Comparison of ENCODE assay signal across 8 cellular contexts in the genomic region with DNA sequence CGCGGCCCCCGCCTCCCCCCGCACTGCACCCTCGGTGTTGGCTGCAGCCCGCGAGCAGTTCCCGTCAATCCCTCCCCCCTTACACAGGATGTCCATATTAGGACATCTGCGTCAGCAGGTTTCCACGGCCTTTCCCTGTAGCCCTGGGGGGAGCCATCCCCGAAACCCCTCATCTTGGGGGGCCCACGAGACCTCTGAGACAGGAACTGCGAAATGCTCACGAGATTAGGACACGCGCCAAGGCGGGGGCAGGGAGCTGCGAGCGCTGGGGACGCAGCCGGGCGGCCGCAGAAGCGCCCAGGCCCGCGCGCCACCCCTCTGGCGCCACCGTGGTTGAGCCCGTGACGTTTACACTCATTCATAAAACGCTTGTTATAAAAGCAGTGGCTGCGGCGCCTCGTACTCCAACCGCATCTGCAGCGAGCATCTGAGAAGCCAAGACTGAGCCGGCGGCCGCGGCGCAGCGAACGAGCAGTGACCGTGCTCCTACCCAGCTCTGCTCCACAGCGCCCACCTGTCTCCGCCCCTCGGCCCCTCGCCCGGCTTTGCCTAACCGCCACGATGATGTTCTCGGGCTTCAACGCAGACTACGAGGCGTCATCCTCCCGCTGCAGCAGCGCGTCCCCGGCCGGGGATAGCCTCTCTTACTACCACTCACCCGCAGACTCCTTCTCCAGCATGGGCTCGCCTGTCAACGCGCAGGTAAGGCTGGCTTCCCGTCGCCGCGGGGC. TPM values are rescaled to one million over a fixed set of nuclear protein-coding genes. Genes with fewer than 3 reads are reported as not detected.
DNase-seq lines count a peak whose midpoint lies in the region; ATAC-seq and TF ChIP-seq lines count a peak whose summit lies in the region.

TSS of gene FOS (plus strand) at position 407 of the 731 bp plus-strand sequence. CDS start at position 562, 155 bp downstream.

- H3K4me1 ChIP-seq in PC-3 (ENCODE audit: insufficient read depth, low read length) (peaks cover 16% of the 10 kb centered on the region; the same call in 1 of the 2 replicates), mucosa of rectum (ENCODE audit: control insufficient read depth in 2 of 2, insufficient read depth in 2 of 2, low read length in 2 of 2) (peaks cover 53 to 65% of the 10 kb centered on the region in 2 donors)

- peaks cover 12% of the 10 kb centered on the region; the same call in 1 of the 2 replicates for H3K36me3 ChIP-seq in PC-3 (ENCODE audit: low read depth, low read length)
- peaks cover 15 to 18% of the 10 kb centered on the region in 2 donors for H3K36me3 ChIP-seq in mucosa of rectum (ENCODE audit: control insufficient read depth in 2 of 2, insufficient read depth in 2 of 2, low read length in 2 of 2)

- H3K4me2 ChIP-seq in PC-3 (ENCODE audit: low read length): peak within 1 kb of the TSS; percentile 100

- H4K20me1 ChIP-seq in PC-3 (ENCODE audit: low read length): peaks cover 29% of the 10 kb centered on the region

- TF ChIP-seq POLR2A in erythroblast (IDR thresholded peaks at IDR 0.05; ENCODE audit: low read length): peak; percentile 99

- H3K27ac ChIP-seq in PC-3 (ENCODE audit: low read length) (peak within 1 kb of the TSS; percentile 79), mucosa of rectum (ENCODE audit: low read depth in 2 of 2, low read length in 2 of 2) (peak within 1 kb of the TSS; percentile 98)

- peak within 1 kb of the TSS; percentile 98 for H2AFZ ChIP-seq in PC-3 (ENCODE audit: low read length)

- CTCF ChIA-PET in PC-3 (lab: Charles Lee): no interaction called here

- H3K79me2 ChIP-seq in PC-3 (ENCODE audit: low read length): no peaks in the 10 kb centered on the region

- no peak for TF ChIP-seq CTCF in PC-3 (conservative IDR thresholded peaks at IDR 0.05; ENCODE audit: low read depth, low read length)

- POLR2A ChIA-PET in PC-3 (lab: Charles Lee; ENCODE audit: unreplicated experiment): interaction anchor here (1.0 kb wide), 1 partner anchor 19 kb away, joined by 6 read pairs; no protein-coding TSS in a partner anchor

- DNase-seq in DMS153 treated with DMSO at 0.1 percent for 48 hours (lab: John Stamatoyannopoulos, UW; ENCODE audit: unreplicated experiment): peak; percentile 81
- peak; percentile 92 for DNase-seq in KBM-7
- DNase-seq in PC-3: peak; percentile 86
- peak; percentile 92 for DNase-seq in activated T-cell treated with anti-CD3 and anti-CD28 coated beads, Interleukin-2, amount 50 U/mL, for 1 hour
- DNase-seq in erythroblast (lab: John Stamatoyannopoulos, UW): peak; percentile 94 to 95
- DNase-seq in stimulated activated CD8-positive, alpha-beta memory T cell treated with anti-CD3 and anti-CD28 coated beads, Interleukin-4, amount 100 ng/mL, for 4 hours (ENCODE audit: low read depth in 2 of 2, low spot score in 1 of 2): peak; percentile 70 to 83

- H3K9me2 ChIP-seq in PC-3 (replicated peaks; ENCODE audit: low read length): no peaks in the 10 kb centered on the region

- no TSS peak for BruUV-seq in PC-3 (replicated peaks; lab: Mats Ljungman, UMichigan)

- intact Hi-C loops in PC-3 (cut with micrococcal nuclease): loop anchor here (5.0 kb wide), 1 partner anchor 101 kb away; the partner anchor contains the start of gene TMED10

- in situ Hi-C loops in KBM-7 (cut with MboI; ENCODE audit: low pct_unique_long_range_greater_than_20kb, low sequenced_read_pairs): no loop called here

- ATAC-seq in GM21717 (IDR thresholded peaks at IDR 0.05; ENCODE audit: unreplicated experiment) (peak; percentile 70), PC-3 (peak; percentile 72)

- H3K27me3 ChIP-seq in PC-3 (ENCODE audit: low read length) (no peaks in the 10 kb centered on the region; the same call in 1 of the 2 replicates), mucosa of rectum (ENCODE audit: control insufficient read depth in 2 of 2, insufficient read depth in 2 of 2, low read length in 2 of 2) (no peaks in the 10 kb centered on the region)

- H3K4me3 ChIP-seq in PC-3 (ENCODE audit: low read length): peak within 1 kb of the TSS; percentile 93
- H3K4me3 ChIP-seq in mucosa of rectum (ENCODE audit: low read length in 2 of 2): peak within 1 kb of the TSS; percentile 89 to 90

- peak within 1 kb of the TSS; percentile 95 for H3K9ac ChIP-seq in PC-3 (ENCODE audit: low read length)
- H3K9ac ChIP-seq in mucosa of rectum (ENCODE audit: low read depth in 1 of 2, low read length in 2 of 2): peak within 1 kb of the TSS; percentile 96 to 97

- H3K9me3 ChIP-seq in PC-3 (ENCODE audit: low read length) (no peaks in the 10 kb centered on the region), mucosa of rectum (ENCODE audit: control insufficient read depth in 2 of 2, low read length in 2 of 2) (no peaks in the 10 kb centered on the region)

- H3F3A ChIP-seq in PC-3 (ENCODE audit: low read length, unreplicated experiment): no peaks in the 10 kb centered on the region

RNA-seq across cellular contexts. Expression of gene FOS, which starts in this region (rescaled TPM):
- total RNA-seq in PC-3 (2014; rRNA removed): 99.2 and 103 TPM in 2 replicates

Comparison
In these comparisons a context has a peak if more than half of its experiments do, and no peak if none do; other contexts are left out.
1. Peak in every context shown above with its lines: DNase-seq, ATAC-seq, H3K4me3 ChIP-seq and H3K27ac ChIP-seq.